In the genomic region with DNA sequence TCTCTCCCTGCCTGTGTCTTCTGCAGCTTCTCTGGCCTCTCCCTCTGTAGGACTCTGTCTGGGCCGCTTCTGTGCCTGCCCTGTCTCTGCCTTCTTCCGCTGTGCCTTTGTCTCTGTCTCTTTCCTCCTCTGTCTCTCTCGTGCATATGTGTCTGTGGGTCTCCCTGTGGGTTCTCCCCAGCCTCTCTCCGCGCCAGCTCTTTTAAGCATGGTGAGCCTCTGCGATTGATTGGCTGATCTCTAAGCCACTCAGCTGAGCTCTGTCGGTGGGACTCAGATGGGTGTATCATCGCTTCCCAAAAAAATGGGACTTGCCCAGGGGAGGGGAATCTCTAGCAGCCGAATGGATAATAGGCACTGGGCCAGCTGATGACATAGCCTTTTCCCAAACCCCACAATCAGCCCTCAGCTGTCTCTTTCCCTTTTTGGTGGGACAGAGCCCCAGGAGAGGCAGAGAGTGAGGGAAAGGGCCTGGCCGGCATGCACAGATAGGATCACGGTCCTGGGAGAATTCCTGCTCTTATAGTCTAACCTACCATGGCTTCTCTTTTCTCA, we compare ENCODE assay signal across 8 cellular contexts. TPM values are rescaled to one million over a fixed set of nuclear protein-coding genes. Genes with fewer than 3 reads are reported as not detected.
A peak's percentile ranks its signal among the peaks of the same experiment; 100 is the strongest.
DNase-seq lines count a peak whose midpoint lies in the region; ATAC-seq and TF ChIP-seq lines count a peak whose summit lies in the region.

A gene with protein sequence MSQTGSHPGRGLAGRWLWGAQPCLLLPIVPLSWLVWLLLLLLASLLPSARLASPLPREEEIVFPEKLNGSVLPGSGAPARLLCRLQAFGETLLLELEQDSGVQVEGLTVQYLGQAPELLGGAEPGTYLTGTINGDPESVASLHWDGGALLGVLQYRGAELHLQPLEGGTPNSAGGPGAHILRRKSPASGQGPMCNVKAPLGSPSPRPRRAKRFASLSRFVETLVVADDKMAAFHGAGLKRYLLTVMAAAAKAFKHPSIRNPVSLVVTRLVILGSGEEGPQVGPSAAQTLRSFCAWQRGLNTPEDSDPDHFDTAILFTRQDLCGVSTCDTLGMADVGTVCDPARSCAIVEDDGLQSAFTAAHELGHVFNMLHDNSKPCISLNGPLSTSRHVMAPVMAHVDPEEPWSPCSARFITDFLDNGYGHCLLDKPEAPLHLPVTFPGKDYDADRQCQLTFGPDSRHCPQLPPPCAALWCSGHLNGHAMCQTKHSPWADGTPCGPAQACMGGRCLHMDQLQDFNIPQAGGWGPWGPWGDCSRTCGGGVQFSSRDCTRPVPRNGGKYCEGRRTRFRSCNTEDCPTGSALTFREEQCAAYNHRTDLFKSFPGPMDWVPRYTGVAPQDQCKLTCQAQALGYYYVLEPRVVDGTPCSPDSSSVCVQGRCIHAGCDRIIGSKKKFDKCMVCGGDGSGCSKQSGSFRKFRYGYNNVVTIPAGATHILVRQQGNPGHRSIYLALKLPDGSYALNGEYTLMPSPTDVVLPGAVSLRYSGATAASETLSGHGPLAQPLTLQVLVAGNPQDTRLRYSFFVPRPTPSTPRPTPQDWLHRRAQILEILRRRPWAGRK (minus strand): TSS at position 178 of the 555 bp plus-strand sequence. CDS start 427 bp downstream, outside the sequence.

- no peaks in the 10 kb centered on the region for H3K27me3 ChIP-seq in heart right ventricle
- no peaks in the 10 kb centered on the region for H3K27me3 ChIP-seq in psoas muscle (ENCODE audit: insufficient read depth in 3 of 3, low read length in 2 of 3)

- H3K9me3 ChIP-seq in heart right ventricle, result no peaks in the 10 kb centered on the region
- no peaks in the 10 kb centered on the region for H3K9me3 ChIP-seq in psoas muscle

- peaks cover 44 to 89% (median 79%) of the 10 kb centered on the region in 9 donors for H3K4me1 ChIP-seq in heart right ventricle
- H3K4me1 ChIP-seq in psoas muscle, result peaks cover 26% of the 10 kb centered on the region

- H3K4me3 Mint-ChIP-seq in activated naive CD8-positive, alpha-beta T cell, result peak within 1 kb of the TSS; percentile 48

- no peaks in the 10 kb centered on the region for H3K36me3 Mint-ChIP-seq in activated naive CD8-positive, alpha-beta T cell

- no peaks in the 10 kb centered on the region for H3K27me3 Mint-ChIP-seq in activated naive CD8-positive, alpha-beta T cell

- TF ChIP-seq CTCF in heart right ventricle (IDR thresholded peaks at IDR 0.05), result no peak
- TF ChIP-seq CTCF in psoas muscle (IDR thresholded peaks at IDR 0.05), result no peak

- DNase-seq in GM04503 (ENCODE audit: low read depth) (peak; percentile 65), heart right ventricle (peak; percentile 62 to 87), psoas muscle (peak; percentile 58 to 71), kidney tubule cell (ENCODE audit: low spot score) (no peak), NCI-H2081 treated with DMSO at 0.1 percent for 48 hours (lab: John Stamatoyannopoulos, UW) (no peak)

- H3K27ac Mint-ChIP-seq in activated naive CD8-positive, alpha-beta T cell, result peak within 1 kb of the TSS; percentile 95

- peaks cover 0 to 35% (median 4%) of the 10 kb centered on the region in 9 donors for H3K36me3 ChIP-seq in heart right ventricle
- peaks cover 0 to 8% of the 10 kb centered on the region in 2 donors for H3K36me3 ChIP-seq in psoas muscle (ENCODE audit: insufficient read depth in 1 of 2, low read depth in 1 of 2)

- no peaks in the 10 kb centered on the region for H3K9me3 Mint-ChIP-seq in activated naive CD8-positive, alpha-beta T cell (ENCODE audit: low read depth)

- intact Hi-C loops in heart right ventricle (cut with DNase I) (loop anchor here in 4 of 10 donors (10.0 kb wide), 1 partner anchor 186 kb away; no protein-coding TSS in a partner anchor), psoas muscle (cut with DNase I) (no loop called here)

- H3K27ac ChIP-seq in heart right ventricle (peak within 1 kb of the TSS; percentile 93 to 100 (median 98)), psoas muscle (peak within 1 kb of the TSS; percentile 96)

- WGBS in heart right ventricle, 2 donors, result 49 to 63% methylated on average over 11 of the region's 11 CpGs
- WGBS in psoas muscle, 3 donors, result 36 to 41% (median 38%) methylated on average over 11 of the region's 11 CpGs

- H3K4me3 ChIP-seq in heart right ventricle (peak within 1 kb of the TSS; percentile 28 to 67 (median 57)), psoas muscle (peak within 1 kb of the TSS; percentile 64)

- ATAC-seq in heart right ventricle, result peak; percentile 9 to 44 (median 19)
- no peak for ATAC-seq in psoas muscle
- no peak for ATAC-seq in HG03442 (IDR thresholded peaks at IDR 0.05; ENCODE audit: unreplicated experiment)
- no peak for ATAC-seq in GM19455 (IDR thresholded peaks at IDR 0.05; ENCODE audit: unreplicated experiment)

- peaks cover 61% of the 10 kb centered on the region for H3K4me1 Mint-ChIP-seq in activated naive CD8-positive, alpha-beta T cell (ENCODE audit: low read depth)

RNA-seq across cellular contexts. Expression of the gene that starts here (rescaled TPM):
- total RNA-seq in heart right ventricle, result 10 to 100 TPM in 6 of 10 donors, 1 to 10 TPM in 4; 1.7 to 86.1 (median 17.7) TPM
- 10 to 100 TPM in 1 of 2 donors, 1 to 10 TPM in 1; 5.4 to 11.9 TPM for polyA plus RNA-seq in heart right ventricle
- 1 to 10 TPM; 1.3 to 8.9 (median 5.2) TPM for total RNA-seq in psoas muscle
- polyA plus RNA-seq in psoas muscle, result 1 to 10 TPM in 1 of 3 donors, under 1 TPM in 2; 0.88 to 1.3 (median 0.92) TPM

Comparison
In these comparisons a context has a peak if more than half of its experiments do, and no peak if none do; other contexts are left out.
1. DNase-seq: peak in GM04503 (single experiment), heart right ventricle (2 of 2) and psoas muscle (2 of 2); none in kidney tubule cell (single experiment) and NCI-H2081 treated with DMSO at 0.1 percent for 48 hours (single experiment).
2. ATAC-seq: peak in heart right ventricle (8 of 8); none in psoas muscle (0 of 4), HG03442 (single experiment) and GM19455 (single experiment).